ENCODE assay signal across 20 cellular contexts in genomic region chr1:53183277-53183990, GRCh38. TPM values are rescaled to one million over a fixed set of nuclear protein-coding genes. Genes with fewer than 3 reads are reported as not detected.
DNase-seq lines count a peak whose midpoint lies in the region; ATAC-seq and TF ChIP-seq lines count a peak whose summit lies in the region.
"Had no signal": no experiment of that assay in that cellular context is flagged by ENCODE, and none has a peak within 500 bp of the region (broad histone marks: within the 10 kb centered on the region; RNA-seq: fewer than 3 reads in every experiment).

No MANE protein-coding gene starts in this region.

- no peaks in the 10 kb centered on the region for H3K36me3 Mint-ChIP-seq in WTC11
- no peaks in the 10 kb centered on the region for H3K36me3 Mint-ChIP-seq in activated CD4-positive, alpha-beta T cell treated with anti-CD3 and anti-CD28 coated beads, Interleukin-2, amount 10 ng/mL, durations not matched to agents 24 days and 14 days (ENCODE audit: low read depth)
- H3K36me3 Mint-ChIP-seq: CD14-positive monocyte, mesothelial cell of epicardium had no signal

- H3K4me1 Mint-ChIP-seq in WTC11 = peaks cover 5% of the 10 kb centered on the region
- no peaks in the 10 kb centered on the region for H3K4me1 Mint-ChIP-seq in activated CD4-positive, alpha-beta T cell treated with anti-CD3 and anti-CD28 coated beads, Interleukin-2, amount 10 ng/mL, durations not matched to agents 24 days and 14 days
- H3K4me1 Mint-ChIP-seq: CD14-positive monocyte had no signal

- TF ChIP-seq EP300 in sigmoid colon (IDR thresholded peaks at IDR 0.05) = no peak
- no peak for TF ChIP-seq EP300 in SK-N-SH (IDR thresholded peaks at IDR 0.05; ENCODE audit: borderline replicate concordance in 1 of 2, low read depth in 1 of 2, low read length in 1 of 2)

- no peak overlapping the region for H3K9ac ChIP-seq in SK-N-SH

- no peak for TF ChIP-seq POLR2A in sigmoid colon (IDR thresholded peaks at IDR 0.05)

- H3K9me3 ChIP-seq in left ventricle myocardium inferior (replicated peaks) (no peaks in the 10 kb centered on the region), sigmoid colon (no peaks in the 10 kb centered on the region), SK-N-SH (no peaks in the 10 kb centered on the region)

- peaks cover 16% of the 10 kb centered on the region; the same call in 1 of the 2 replicates for H3K27me3 Mint-ChIP-seq in WTC11 (ENCODE audit: low read depth)
- peaks cover 16% of the 10 kb centered on the region for H3K27me3 Mint-ChIP-seq in activated CD4-positive, alpha-beta T cell treated with anti-CD3 and anti-CD28 coated beads, Interleukin-2, amount 10 ng/mL, durations not matched to agents 24 days and 14 days

- no peaks in the 10 kb centered on the region for H3F3A ChIP-seq in SK-N-SH (replicated peaks; ENCODE audit: insufficient read depth)

- no peak overlapping the region for H3K4me2 ChIP-seq in SK-N-SH

- no peaks in the 10 kb centered on the region for H4K20me1 ChIP-seq in SK-N-SH (ENCODE audit: insufficient read depth)

- no peak overlapping the region for H3K4me3 ChIP-seq in left ventricle myocardium inferior
- no peak overlapping the region for H3K4me3 ChIP-seq in sigmoid colon
- no peak overlapping the region for H3K4me3 ChIP-seq in SK-N-SH (ENCODE audit: low read depth in 2 of 2, low read length in 1 of 2)

- no peak overlapping the region for H3K4me3 Mint-ChIP-seq in WTC11
- no peak overlapping the region for H3K4me3 Mint-ChIP-seq in activated CD4-positive, alpha-beta T cell treated with anti-CD3 and anti-CD28 coated beads, Interleukin-2, amount 10 ng/mL, durations not matched to agents 24 days and 14 days
- H3K4me3 Mint-ChIP-seq: activated CD8-positive, alpha-beta T cell treated with anti-CD3 and anti-CD28 coated beads for 36 hours; CD14-positive monocyte; H9; mesothelial cell of epicardium had no signal

- WGBS in sigmoid colon, 2 donors = 13 to 62% methylated on average over 4 of the region's 4 CpGs
- WGBS in SK-N-SH (ENCODE audit: low lambda C conversion rate) = 75% methylated on average over 4 of the region's 4 CpGs

- CTCF ChIA-PET in WTC11 (lab: Charles Lee) (interaction anchor here (0.5 to 2.6 kb wide), 7 partner anchors 11 to 543 kb away, joined by 3 to 17 read pairs (median 6); no protein-coding TSS in a partner anchor), SK-N-SH (lab: Yijun Ruan, JAX) (interaction anchor here (1.0 to 9.7 kb wide), 12 partner anchors 10 to 282 kb away, joined by 3 to 65 read pairs (median 8); partner anchors contain the start of gene CPT2)

- H3K27ac Mint-ChIP-seq in WTC11 = no peak overlapping the region
- no peak overlapping the region for H3K27ac Mint-ChIP-seq in activated CD4-positive, alpha-beta T cell treated with anti-CD3 and anti-CD28 coated beads, Interleukin-2, amount 10 ng/mL, durations not matched to agents 24 days and 14 days
- H3K27ac Mint-ChIP-seq: activated CD8-positive, alpha-beta T cell treated with anti-CD3 and anti-CD28 coated beads for 36 hours; CD14-positive monocyte; H9; mesothelial cell of epicardium had no signal

- POLR2A ChIA-PET in WTC11 (lab: Charles Lee) (no interaction called here), SK-N-SH (lab: Yijun Ruan, JAX) (interaction anchor here (1.4 kb wide), 1 partner anchor 36 kb away, joined by 3 read pairs; no protein-coding TSS in a partner anchor)

- H2AFZ ChIP-seq in SK-N-SH (ENCODE audit: low read depth) = no peak overlapping the region

- DNase-seq in EL (peak; percentile 72), WTC11 (ENCODE audit: low spot score) (no peak), left ventricle myocardium inferior (peak; percentile 40), sigmoid colon (peak; percentile 67), NCI-H2107 (lab: John Stamatoyannopoulos, UW) (no peak), SK-N-SH (no peak), NCI-H1417 treated with DMSO at 0.1 percent for 48 hours (lab: John Stamatoyannopoulos, UW) (no peak)
- DNase-seq in activated CD4-positive, alpha-beta T cell treated with anti-CD3 and anti-CD28 coated beads, Interleukin-2, amount 10 ng/mL, durations not matched to agents 24 days and 14 days = no peak
- DNase-seq: activated CD8-positive, alpha-beta T cell treated with anti-CD3 and anti-CD28 coated beads for 36 hours; activated gamma-delta T cell treated with Interleukin-2 at 50 U/mL for 16 hours; GF-D8; H9; NCI-H446 treated with DMSO at 0.1 percent for 48 hours; RPMI8226; stimulated activated CD4-positive, alpha-beta T cell treated with anti-CD3 and anti-CD28 coated beads, Interleukin-2, amount 100 ng/mL, for 48 hours; T-helper 2 cell had no signal

- H3K9me3 Mint-ChIP-seq in WTC11 = no peaks in the 10 kb centered on the region
- no peaks in the 10 kb centered on the region for H3K9me3 Mint-ChIP-seq in activated CD4-positive, alpha-beta T cell treated with anti-CD3 and anti-CD28 coated beads, Interleukin-2, amount 10 ng/mL, durations not matched to agents 24 days and 14 days
- H3K9me3 Mint-ChIP-seq: activated CD8-positive, alpha-beta T cell treated with anti-CD3 and anti-CD28 coated beads for 36 hours; CD14-positive monocyte; H9; mesothelial cell of epicardium had no signal

- no peak for TF ChIP-seq RAD21 in SK-N-SH (IDR thresholded peaks at IDR 0.05; ENCODE audit: low read length)

- intact Hi-C loops in left ventricle myocardium inferior (cut with micrococcal nuclease) = no loop called here
- intact Hi-C loops in sigmoid colon (cut with DNase I) = loop anchor here (5.0 to 10.0 kb wide), 2 partner anchors 261 to 339 kb away; partner anchors contain the start of genes ECHDC2 and ZYG11A
- intact Hi-C loops in activated CD4-positive, alpha-beta T cell treated with anti-CD3 and anti-CD28 coated beads, Interleukin-2, amount 10 ng/mL, durations not matched to agents 24 days and 14 days (cut with micrococcal nuclease) = loop anchor here (5.0 kb wide), 1 partner anchor 276 kb away; no protein-coding TSS in a partner anchor

- no peak for TF ChIP-seq CTCF in WTC11 (IDR thresholded peaks at IDR 0.05)
- TF ChIP-seq CTCF in left ventricle myocardium inferior (IDR thresholded peaks at IDR 0.05; ENCODE audit: borderline replicate concordance) = no peak
- no peak for TF ChIP-seq CTCF in sigmoid colon (IDR thresholded peaks at IDR 0.05)
- no peak for TF ChIP-seq CTCF in SK-N-SH (IDR thresholded peaks at IDR 0.05)

- H3K4me1 ChIP-seq in left ventricle myocardium inferior = peaks cover 7% of the 10 kb centered on the region
- no peaks in the 10 kb centered on the region for H3K4me1 ChIP-seq in sigmoid colon
- H3K4me1 ChIP-seq in SK-N-SH (ENCODE audit: control insufficient read depth in 1 of 2, insufficient read depth in 2 of 2, low read depth in 1 of 2, low read length in 1 of 2) = peaks cover 2 to 7% of the 10 kb centered on the region in 2 experiments; a peak in 2 of 4 replicates

- H3K27ac ChIP-seq in left ventricle myocardium inferior (replicated peaks) = peak overlapping the region; percentile 39
- peak overlapping the region in 1 of 4 donors; percentile 24 for H3K27ac ChIP-seq in sigmoid colon
- H3K27ac ChIP-seq in SK-N-SH (ENCODE audit: low read depth in 2 of 2, low read length in 1 of 2) = no peak overlapping the region

- ATAC-seq in WTC11 = no peak
- ATAC-seq: activated CD8-positive, alpha-beta T cell treated with anti-CD3 and anti-CD28 coated beads for 36 hours had no signal

- H3K79me2 ChIP-seq in SK-N-SH (ENCODE audit: insufficient read depth) = no peaks in the 10 kb centered on the region

- H3K36me3 ChIP-seq in left ventricle myocardium inferior (no peaks in the 10 kb centered on the region), sigmoid colon (no peaks in the 10 kb centered on the region), SK-N-SH (replicated peaks in 1 of 2; ENCODE audit: control insufficient read depth in 1 of 2, insufficient read depth in 2 of 2, low read length in 1 of 2) (no peaks in the 10 kb centered on the region)

- H3K27me3 ChIP-seq in left ventricle myocardium inferior (ENCODE audit: low read depth) = no peaks in the 10 kb centered on the region
- H3K27me3 ChIP-seq in sigmoid colon = no peaks in the 10 kb centered on the region
- no peaks in the 10 kb centered on the region for H3K27me3 ChIP-seq in SK-N-SH (ENCODE audit: insufficient read depth)

- no peaks in the 10 kb centered on the region for H3K9me2 ChIP-seq in SK-N-SH

RNA-seq across cellular contexts. Expression of gene CPT2, which starts 13.2 kb away (rescaled TPM):
- total RNA-seq in WTC11 (2021) = 30.3 to 33.7 TPM (median 31.8 TPM) in 3 replicates
- total RNA-seq in left ventricle myocardium inferior = 31.7 TPM
- total RNA-seq in sigmoid colon = 10 to 100 TPM in 3 of 4 donors, 1 to 10 TPM in 1; 8.0 to 14.1 (median 11.5) TPM
- polyA plus RNA-seq in sigmoid colon = 10 to 100 TPM; 33.0 to 78.8 (median 52.9) TPM
- 19.5 and 19.9 TPM in 2 replicates for total RNA-seq in activated CD4-positive, alpha-beta T cell treated with anti-CD3 and anti-CD28 coated beads, Interleukin-2, amount 10 ng/mL, durations not matched to agents 24 days and 14 days
- 18.6 and 21.3 TPM in 2 replicates for polyA plus RNA-seq in SK-N-SH (2012; rRNA removed)
- polyA plus RNA-seq in SK-N-SH (2012; cell fraction: cytosol; rRNA removed) = 14.1 and 18.5 TPM in 2 replicates
- polyA plus RNA-seq in SK-N-SH (2012; cell fraction: nucleus; rRNA removed) = 7.5 and 10.6 TPM in 2 replicates

RNA-seq across cellular contexts. Expression of gene CZIB, which starts 37.0 kb away (rescaled TPM):
- total RNA-seq in WTC11 (2021) (41.6 to 48.6 TPM (median 47.6 TPM) in 3 replicates), left ventricle myocardium inferior (61.1 TPM), sigmoid colon (10 to 100 TPM; 79.2 to 95.6 (median 92.7) TPM)
- polyA plus RNA-seq in sigmoid colon (10 to 100 TPM; 49.4 to 69.1 (median 51.8) TPM), SK-N-SH (2012; rRNA removed) (69.0 and 77.0 TPM in 2 replicates)
- 44.7 and 44.9 TPM in 2 replicates for total RNA-seq in activated CD4-positive, alpha-beta T cell treated with anti-CD3 and anti-CD28 coated beads, Interleukin-2, amount 10 ng/mL, durations not matched to agents 24 days and 14 days
- polyA plus RNA-seq in SK-N-SH (2012; cell fraction: cytosol; rRNA removed) = 63.3 and 64.2 TPM in 2 replicates
- 77.6 and 114 TPM in 2 replicates for polyA plus RNA-seq in SK-N-SH (2012; cell fraction: nucleus; rRNA removed)

RNA-seq across cellular contexts. Expression of gene SLC1A7, which starts 41.0 kb away (rescaled TPM):
- 0.07 to 0.14 TPM in 2 of 3 replicates, not detected in the other for total RNA-seq in WTC11 (2021)
- total RNA-seq in left ventricle myocardium inferior = 0.44 TPM
- total RNA-seq in sigmoid colon = under 1 TPM in 3 of 4 donors, not detected in 1; 0.16 to 0.83 (median 0.54) TPM
- polyA plus RNA-seq in sigmoid colon = 1 to 10 TPM in 2 of 3 donors, under 1 TPM in 1; 0.86 to 1.6 (median 1.2) TPM
- total RNA-seq in activated CD4-positive, alpha-beta T cell treated with anti-CD3 and anti-CD28 coated beads, Interleukin-2, amount 10 ng/mL, durations not matched to agents 24 days and 14 days = not detected in 2 replicates
- not detected in 2 replicates for polyA plus RNA-seq in SK-N-SH (2012; rRNA removed)
- polyA plus RNA-seq in SK-N-SH (2012; cell fraction: cytosol; rRNA removed) = not detected in 2 replicates
- 0.02 and 0.04 TPM in 2 replicates for polyA plus RNA-seq in SK-N-SH (2012; cell fraction: nucleus; rRNA removed)
- total RNA-seq: activated CD8-positive, alpha-beta T cell treated with anti-CD3 and anti-CD28 coated beads for 36 hours; endothelial cell of umbilical vein; H9; mesothelial cell of epicardium; pulmonary artery endothelial cell had no signal
- polyA plus RNA-seq: CD14-positive monocyte, endothelial cell of umbilical vein had no signal

RNA-seq across cellular contexts. Expression of gene MAGOH, which starts 54.9 kb away (rescaled TPM):
- 57.8 to 58.4 TPM (median 57.9 TPM) in 3 replicates for total RNA-seq in WTC11 (2021)
- total RNA-seq in left ventricle myocardium inferior = 29.5 TPM
- 10 to 100 TPM; 12.2 to 46.4 (median 28.7) TPM for total RNA-seq in sigmoid colon
- 10 to 100 TPM; 73.9 to 98.4 (median 95.0) TPM for polyA plus RNA-seq in sigmoid colon
- 96.4 and 107 TPM in 2 replicates for total RNA-seq in activated CD4-positive, alpha-beta T cell treated with anti-CD3 and anti-CD28 coated beads, Interleukin-2, amount 10 ng/mL, durations not matched to agents 24 days and 14 days
- polyA plus RNA-seq in SK-N-SH (2012; rRNA removed) = 26.5 and 31.1 TPM in 2 replicates
- polyA plus RNA-seq in SK-N-SH (2012; cell fraction: cytosol; rRNA removed) = 48.1 and 71.8 TPM in 2 replicates
- 2.6 and 5.8 TPM in 2 replicates for polyA plus RNA-seq in SK-N-SH (2012; cell fraction: nucleus; rRNA removed)

Comparison
In these comparisons a context has a peak if more than half of its experiments do, and no peak if none do; other contexts are left out.
1. DNase-seq: peak in EL (single experiment), left ventricle myocardium inferior (single experiment) and sigmoid colon (single experiment); none in WTC11 (single experiment), activated CD4-positive, alpha-beta T cell treated with anti-CD3 and anti-CD28 coated beads, Interleukin-2, amount 10 ng/mL, durations not matched to agents 24 days and 14 days (single experiment), NCI-H2107 (single experiment), SK-N-SH (single experiment) and NCI-H1417 treated with DMSO at 0.1 percent for 48 hours (single experiment).